Comparison of ENCODE assay signal across 31 cellular contexts in genomic region chr6:39499053-39499452, GRCh38.
"Had no signal": no experiment of that assay in that cellular context is flagged by ENCODE, and none has a peak within 500 bp of the region (broad histone marks: within the 10 kb centered on the region; RNA-seq: fewer than 3 reads in every experiment).

No MANE protein-coding gene starts in this region.

- H3K4me3 ChIP-seq: MG63 had no signal

- DNase-seq: Karpas-422, Kasumi-1, MG63, MM.1S, MV-4-11, NCI-H1048, NCI-H1092, NCI-H1092 treated with DMSO at 0.1 percent for 48 hours, NCI-H1105, NCI-H1105 treated with DMSO at 0.1 percent for 48 hours, NCI-H1417 treated with DMSO at 0.1 percent for 48 hours, NCI-H1436, NCI-H1436 treated with DMSO at 0.1 percent for 48 hours, NCI-H146, NCI-H1694, NCI-H1694 treated with DMSO at 0.1 percent for 48 hours, NCI-H1930, NCI-H2029, NCI-H2029 treated with DMSO at 0.1 percent for 48 hours, NCI-H2081, NCI-H2081 treated with DMSO at 0.1 percent for 48 hours, NCI-H2107, NCI-H2171, NCI-H2171 treated with DMSO at 0.1 percent for 48 hours, NCI-H2227 treated with DMSO at 0.1 percent for 48 hours, NCI-H226, NCI-H345, NCI-H446, NCI-H446 treated with DMSO at 0.1 percent for 48 hours, NCI-H510A, NCI-H524 had no signal

- H3K36me3 ChIP-seq: MG63 had no signal

- H3K27me3 ChIP-seq: MG63 had no signal
